22 cellular contexts compared by ENCODE assay signal in the genomic region with DNA sequence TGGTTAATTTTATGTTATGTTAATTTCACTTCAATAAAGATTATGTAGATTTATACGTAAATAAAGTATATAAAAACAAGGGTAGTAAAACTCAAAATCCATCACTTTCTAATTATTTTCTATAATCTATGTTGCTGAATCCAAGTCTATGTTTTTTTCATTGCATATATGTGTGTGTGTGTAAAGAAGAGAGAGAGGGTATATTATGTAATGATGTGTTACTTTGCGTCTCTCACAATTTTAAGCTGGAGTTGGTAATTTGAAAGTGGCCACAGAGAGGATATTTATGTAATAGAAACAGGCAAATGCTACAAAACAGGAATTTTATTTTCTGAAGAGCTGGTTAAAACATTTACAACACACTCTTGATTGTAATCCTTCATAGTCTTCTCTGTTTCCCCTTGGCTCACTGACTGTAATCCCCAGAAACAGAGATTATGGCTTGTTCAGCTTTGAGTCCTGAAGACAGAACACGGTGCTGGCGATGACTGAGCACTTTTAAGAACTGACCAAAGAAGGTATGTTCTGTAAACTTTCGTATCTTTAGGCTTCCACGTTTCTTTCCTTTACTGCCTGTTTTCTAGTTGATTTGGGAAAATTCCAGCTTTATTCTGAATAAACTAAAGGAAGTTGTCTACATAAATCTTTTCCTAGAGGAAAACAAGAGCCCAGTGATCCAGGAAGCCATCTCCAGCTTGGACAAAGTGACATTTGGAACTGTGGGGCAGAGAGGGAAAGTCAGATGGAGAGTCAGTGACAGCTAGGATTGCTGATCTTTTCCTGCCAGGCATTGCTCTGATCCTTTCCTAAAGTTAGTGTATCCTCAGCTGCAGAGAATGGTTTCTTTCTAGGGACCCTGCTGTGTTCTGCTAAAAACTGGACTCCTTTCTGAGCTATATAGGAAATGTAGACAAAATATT. TPM values are rescaled to one million over a fixed set of nuclear protein-coding genes. Genes with fewer than 3 reads are reported as not detected.
DNase-seq lines count a peak whose midpoint lies in the region; ATAC-seq and TF ChIP-seq lines count a peak whose summit lies in the region.
"Had no signal": no experiment of that assay in that cellular context is flagged by ENCODE, and none has a peak within 500 bp of the region (broad histone marks: within the 10 kb centered on the region; RNA-seq: fewer than 3 reads in every experiment).

No MANE protein-coding gene starts in this region.

- H3K27me3 Mint-ChIP-seq in activated CD4-positive, alpha-beta memory T cell treated with anti-CD3 and anti-CD28 coated beads for 36 hours, result no peaks in the 10 kb centered on the region
- no peaks in the 10 kb centered on the region for H3K27me3 Mint-ChIP-seq in activated CD4-positive, alpha-beta memory T cell treated with anti-CD3 and anti-CD28 coated beads, Interleukin-2, amount 10 ng/mL, durations not matched to agents 7 days and 5 days
- H3K27me3 Mint-ChIP-seq in T-helper 17 cell (no peaks in the 10 kb centered on the region), endothelial cell (ENCODE audit: unreplicated experiment) (no peaks in the 10 kb centered on the region)
- no peaks in the 10 kb centered on the region for H3K27me3 Mint-ChIP-seq in natural killer cell treated with Interleukin-12 subunit alpha and Interleukin-12 subunit beta and Interleukin-15 and Interleukin-18, amount 100 ng/mL, for 72 hours
- H3K27me3 Mint-ChIP-seq: activated CD4-positive, alpha-beta T cell treated with anti-CD3 and anti-CD28 coated beads, Interleukin-2, amount 10 ng/mL, durations not matched to agents 7 days and 5 days had no signal

- intact Hi-C loops in activated CD4-positive, alpha-beta memory T cell treated with anti-CD3 and anti-CD28 coated beads for 36 hours (cut with micrococcal nuclease), result no loop called here

- TF ChIP-seq CTCF in endothelial cell (IDR thresholded peaks at IDR 0.05; ENCODE audit: unreplicated experiment), result no peak

- no peak overlapping the region for H3K4me3 Mint-ChIP-seq in activated CD4-positive, alpha-beta memory T cell treated with anti-CD3 and anti-CD28 coated beads for 36 hours
- H3K4me3 Mint-ChIP-seq in activated CD4-positive, alpha-beta memory T cell treated with anti-CD3 and anti-CD28 coated beads, Interleukin-2, amount 10 ng/mL, durations not matched to agents 7 days and 5 days, result no peak overlapping the region
- H3K4me3 Mint-ChIP-seq in T-helper 17 cell (no peak overlapping the region), endothelial cell (ENCODE audit: unreplicated experiment) (no peak overlapping the region)
- H3K4me3 Mint-ChIP-seq in natural killer cell treated with Interleukin-12 subunit alpha and Interleukin-12 subunit beta and Interleukin-15 and Interleukin-18, amount 100 ng/mL, for 72 hours, result peak overlapping the region; percentile 34
- H3K4me3 Mint-ChIP-seq: activated CD4-positive, alpha-beta T cell treated with anti-CD3 and anti-CD28 coated beads, Interleukin-2, amount 10 ng/mL, durations not matched to agents 7 days and 5 days; endodermal cell; nephron had no signal

- POLR2A ChIA-PET in activated CD4-positive, alpha-beta memory T cell treated with anti-CD3 and anti-CD28 coated beads for 36 hours (lab: Charles Lee), result interaction anchor here (0.6 to 1.3 kb wide), 2 partner anchors 21 to 34 kb away, joined by 4 read pairs; no protein-coding TSS in a partner anchor
- POLR2A ChIA-PET in activated CD4-positive, alpha-beta memory T cell treated with anti-CD3 and anti-CD28 coated beads, Interleukin-2, amount 10 ng/mL, durations not matched to agents 7 days and 5 days (lab: Charles Lee), result no interaction called here

- no peaks in the 10 kb centered on the region for H3K9me3 ChIP-seq in T-helper 17 cell (ENCODE audit: control insufficient read depth, low read length, poor library complexity, severe bottlenecking)
- H3K9me3 ChIP-seq: ascending aorta, SJCRH30 had no signal

- H3K27ac Mint-ChIP-seq in activated CD4-positive, alpha-beta memory T cell treated with anti-CD3 and anti-CD28 coated beads for 36 hours, result peak overlapping the region; percentile 52
- H3K27ac Mint-ChIP-seq in activated CD4-positive, alpha-beta memory T cell treated with anti-CD3 and anti-CD28 coated beads, Interleukin-2, amount 10 ng/mL, durations not matched to agents 7 days and 5 days, result no peak overlapping the region
- H3K27ac Mint-ChIP-seq in T-helper 17 cell, result peak overlapping the region; percentile 41
- H3K27ac Mint-ChIP-seq in endothelial cell (ENCODE audit: unreplicated experiment), result peak overlapping the region; percentile 44
- H3K27ac Mint-ChIP-seq in natural killer cell treated with Interleukin-12 subunit alpha and Interleukin-12 subunit beta and Interleukin-15 and Interleukin-18, amount 100 ng/mL, for 72 hours, result peak overlapping the region; percentile 64 to 83
- H3K27ac Mint-ChIP-seq: activated CD4-positive, alpha-beta T cell treated with anti-CD3 and anti-CD28 coated beads, Interleukin-2, amount 10 ng/mL, durations not matched to agents 7 days and 5 days; endodermal cell; nephron had no signal

- peaks cover 24% of the 10 kb centered on the region for H3K36me3 Mint-ChIP-seq in activated CD4-positive, alpha-beta memory T cell treated with anti-CD3 and anti-CD28 coated beads for 36 hours
- H3K36me3 Mint-ChIP-seq in activated CD4-positive, alpha-beta memory T cell treated with anti-CD3 and anti-CD28 coated beads, Interleukin-2, amount 10 ng/mL, durations not matched to agents 7 days and 5 days (ENCODE audit: low read depth), result peaks cover 92% of the 10 kb centered on the region
- H3K36me3 Mint-ChIP-seq in T-helper 17 cell (ENCODE audit: low read depth), result peaks cover 4% of the 10 kb centered on the region
- H3K36me3 Mint-ChIP-seq in endothelial cell (ENCODE audit: low read depth, unreplicated experiment), result peaks cover 3% of the 10 kb centered on the region
- H3K36me3 Mint-ChIP-seq in natural killer cell treated with Interleukin-12 subunit alpha and Interleukin-12 subunit beta and Interleukin-15 and Interleukin-18, amount 100 ng/mL, for 72 hours, result peaks cover 39% of the 10 kb centered on the region

- no peak for ATAC-seq in T-helper 17 cell
- ATAC-seq in natural killer cell treated with Interleukin-12 subunit alpha and Interleukin-12 subunit beta and Interleukin-15 and Interleukin-18, amount 100 ng/mL, for 72 hours, result no peak
- ATAC-seq: foreskin keratinocyte, left ventricle myocardium superior had no signal

- H3K4me1 Mint-ChIP-seq in activated CD4-positive, alpha-beta memory T cell treated with anti-CD3 and anti-CD28 coated beads for 36 hours (ENCODE audit: low read depth), result peaks cover 77% of the 10 kb centered on the region
- peaks cover 46% of the 10 kb centered on the region for H3K4me1 Mint-ChIP-seq in activated CD4-positive, alpha-beta memory T cell treated with anti-CD3 and anti-CD28 coated beads, Interleukin-2, amount 10 ng/mL, durations not matched to agents 7 days and 5 days
- peaks cover 28% of the 10 kb centered on the region for H3K4me1 Mint-ChIP-seq in T-helper 17 cell
- peaks cover 10% of the 10 kb centered on the region for H3K4me1 Mint-ChIP-seq in endothelial cell (ENCODE audit: unreplicated experiment)
- H3K4me1 Mint-ChIP-seq in natural killer cell treated with Interleukin-12 subunit alpha and Interleukin-12 subunit beta and Interleukin-15 and Interleukin-18, amount 100 ng/mL, for 72 hours (ENCODE audit: low read depth in 2 of 2), result peaks cover 61 to 67% of the 10 kb centered on the region in 2 donors
- H3K4me1 Mint-ChIP-seq: endodermal cell, nephron had no signal

- DNase-seq in activated CD4-positive, alpha-beta memory T cell treated with anti-CD3 and anti-CD28 coated beads for 36 hours, result no peak
- no peak for DNase-seq in activated CD4-positive, alpha-beta memory T cell treated with anti-CD3 and anti-CD28 coated beads, Interleukin-2, amount 10 ng/mL, durations not matched to agents 7 days and 5 days
- DNase-seq in T-helper 17 cell, result no peak
- no peak for DNase-seq in endothelial cell (ENCODE audit: low spot score)
- DNase-seq in natural killer cell treated with Interleukin-12 subunit alpha and Interleukin-12 subunit beta and Interleukin-15 and Interleukin-18, amount 100 ng/mL, for 72 hours (ENCODE audit: low spot score), result no peak
- no peak for DNase-seq in stimulated activated naive CD4-positive, alpha-beta T cell (lab: John Stamatoyannopoulos, UW)
- DNase-seq in ecto neural progenitor cell (ENCODE audit: low spot score), result no peak
- DNase-seq in stimulated activated CD4-positive, alpha-beta T cell treated with anti-CD3 and anti-CD28 coated beads, Interleukin-4, amount 100 ng/mL, for 4 hours, result no peak
- DNase-seq: activated CD4-positive, alpha-beta T cell treated with anti-CD3 and anti-CD28 coated beads, Interleukin-2, amount 10 ng/mL, durations not matched to agents 7 days and 5 days; endodermal cell; foreskin keratinocyte; left ventricle myocardium superior; MV-4-11; NCI-H2029 treated with DMSO at 0.1 percent for 48 hours; NCI-H524 treated with DMSO at 0.1 percent for 48 hours; SJCRH30; T-helper 9 cell had no signal

- CTCF ChIA-PET in activated CD4-positive, alpha-beta memory T cell treated with anti-CD3 and anti-CD28 coated beads for 36 hours (lab: Charles Lee), result interaction anchor here (0.8 to 4.2 kb wide), 6 partner anchors 9 to 30 kb away, joined by 3 to 39 read pairs (median 10); no protein-coding TSS in a partner anchor
- CTCF ChIA-PET in activated CD4-positive, alpha-beta memory T cell treated with anti-CD3 and anti-CD28 coated beads, Interleukin-2, amount 10 ng/mL, durations not matched to agents 7 days and 5 days (lab: Charles Lee), result interaction anchor here (1.0 to 2.7 kb wide), 3 partner anchors 9 to 27 kb away, joined by 3 to 15 read pairs (median 5); no protein-coding TSS in a partner anchor

- H3K9me3 Mint-ChIP-seq in activated CD4-positive, alpha-beta memory T cell treated with anti-CD3 and anti-CD28 coated beads for 36 hours, result peaks cover 5% of the 10 kb centered on the region
- peaks cover 4% of the 10 kb centered on the region for H3K9me3 Mint-ChIP-seq in activated CD4-positive, alpha-beta memory T cell treated with anti-CD3 and anti-CD28 coated beads, Interleukin-2, amount 10 ng/mL, durations not matched to agents 7 days and 5 days
- H3K9me3 Mint-ChIP-seq in endothelial cell (ENCODE audit: unreplicated experiment), result no peaks in the 10 kb centered on the region
- H3K9me3 Mint-ChIP-seq in natural killer cell treated with Interleukin-12 subunit alpha and Interleukin-12 subunit beta and Interleukin-15 and Interleukin-18, amount 100 ng/mL, for 72 hours, result no peaks in the 10 kb centered on the region

RNA-seq across cellular contexts. Expression of gene OR2AG2, which starts 43.5 kb away (rescaled TPM):
- not detected for total RNA-seq in activated CD4-positive, alpha-beta memory T cell treated with anti-CD3 and anti-CD28 coated beads for 36 hours
- not detected for total RNA-seq in activated CD4-positive, alpha-beta memory T cell treated with anti-CD3 and anti-CD28 coated beads, Interleukin-2, amount 10 ng/mL, durations not matched to agents 7 days and 5 days
- total RNA-seq in T-helper 17 cell (not detected), endothelial cell (ENCODE audit: unreplicated experiment) (0.26 TPM)
- total RNA-seq in natural killer cell treated with Interleukin-12 subunit alpha and Interleukin-12 subunit beta and Interleukin-15 and Interleukin-18, amount 100 ng/mL, for 72 hours, result under 1 TPM in 1 of 2 donors, not detected in 1; 0.20 TPM
- total RNA-seq: activated CD4-positive, alpha-beta T cell treated with anti-CD3 and anti-CD28 coated beads, Interleukin-2, amount 10 ng/mL, durations not matched to agents 7 days and 5 days; left ventricle myocardium superior; SJCRH30 had no signal

RNA-seq across cellular contexts. Expression of gene MRPL17, which starts 45.1 kb away (rescaled TPM):
- total RNA-seq in activated CD4-positive, alpha-beta memory T cell treated with anti-CD3 and anti-CD28 coated beads for 36 hours, result 100 to 1,000 TPM in 1 of 2 experiments, 10 to 100 TPM in 1; 98.5 to 102 TPM
- total RNA-seq in activated CD4-positive, alpha-beta memory T cell treated with anti-CD3 and anti-CD28 coated beads, Interleukin-2, amount 10 ng/mL, durations not matched to agents 7 days and 5 days, result 10 to 100 TPM; 54.1 to 56.3 TPM
- total RNA-seq in T-helper 17 cell (10 to 100 TPM; 10.9 TPM), endothelial cell (ENCODE audit: unreplicated experiment) (44.8 TPM)
- total RNA-seq in natural killer cell treated with Interleukin-12 subunit alpha and Interleukin-12 subunit beta and Interleukin-15 and Interleukin-18, amount 100 ng/mL, for 72 hours, result 10 to 100 TPM; 69.1 to 70.1 TPM

RNA-seq across cellular contexts. Expression of gene OR2AG1, which starts 54.6 kb away (rescaled TPM):
- not detected for total RNA-seq in activated CD4-positive, alpha-beta memory T cell treated with anti-CD3 and anti-CD28 coated beads for 36 hours
- total RNA-seq in activated CD4-positive, alpha-beta memory T cell treated with anti-CD3 and anti-CD28 coated beads, Interleukin-2, amount 10 ng/mL, durations not matched to agents 7 days and 5 days, result not detected
- not detected for total RNA-seq in T-helper 17 cell
- not detected for total RNA-seq in endothelial cell (ENCODE audit: unreplicated experiment)
- not detected for total RNA-seq in natural killer cell treated with Interleukin-12 subunit alpha and Interleukin-12 subunit beta and Interleukin-15 and Interleukin-18, amount 100 ng/mL, for 72 hours
- total RNA-seq: activated CD4-positive, alpha-beta T cell treated with anti-CD3 and anti-CD28 coated beads, Interleukin-2, amount 10 ng/mL, durations not matched to agents 7 days and 5 days; ascending aorta; cerebellum; endodermal cell; foreskin keratinocyte; left ventricle myocardium superior; pulmonary artery endothelial cell; SJCRH30; urinary bladder had no signal
